ENCODE assay signal across 14 cellular contexts in the genomic region with DNA sequence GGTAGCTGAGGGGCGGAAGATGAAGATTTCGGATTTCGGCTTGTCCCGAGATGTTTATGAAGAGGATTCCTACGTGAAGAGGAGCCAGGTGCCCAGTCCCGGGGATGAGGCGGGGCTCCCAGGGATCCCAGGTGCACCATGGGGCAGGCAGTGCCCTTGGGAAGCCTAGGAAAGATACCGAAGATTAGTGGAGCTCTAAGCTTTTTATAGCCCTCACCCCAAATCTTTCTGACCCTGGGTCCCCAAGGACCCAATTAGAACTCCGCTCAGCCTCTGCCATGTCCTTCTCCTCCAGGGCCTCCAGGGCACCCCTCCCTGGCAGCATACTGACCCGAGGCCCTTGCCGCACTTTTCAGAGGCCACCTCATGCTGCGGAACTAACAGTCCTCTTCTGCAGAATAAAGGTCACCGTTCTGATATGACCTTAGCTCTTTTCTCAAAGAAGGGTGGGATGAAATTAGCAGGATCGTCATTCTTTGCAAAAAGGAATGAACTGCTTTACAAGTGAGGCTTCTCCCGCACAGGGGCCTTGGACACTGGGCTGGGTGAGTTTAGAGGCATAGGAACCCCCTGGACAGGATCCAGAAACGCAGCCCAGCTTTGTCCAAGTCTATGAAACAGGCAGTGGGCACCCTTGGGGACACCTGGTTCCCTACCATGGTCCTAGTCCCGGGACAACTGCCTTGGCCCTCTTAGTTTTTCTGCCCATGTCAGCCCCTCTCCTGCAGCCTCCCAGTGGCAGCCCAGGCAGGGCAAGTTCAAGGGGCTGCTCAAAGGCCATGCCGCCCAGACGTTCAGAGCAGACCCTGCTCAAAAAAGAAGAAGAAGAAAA. TPM values are rescaled to one million over a fixed set of nuclear protein-coding genes. Genes with fewer than 3 reads are reported as not detected.
A peak's percentile ranks its signal among the peaks of the same experiment; 100 is the strongest.
DNase-seq lines count a peak whose midpoint lies in the region; ATAC-seq and TF ChIP-seq lines count a peak whose summit lies in the region.
"Had no signal": no experiment of that assay in that cellular context is flagged by ENCODE, and none has a peak within 500 bp of the region (broad histone marks: within the 10 kb centered on the region; RNA-seq: fewer than 3 reads in every experiment).

No MANE protein-coding gene starts in this region.

- peaks cover 44% of the 10 kb centered on the region for H3K4me1 Mint-ChIP-seq in activated CD4-positive, alpha-beta T cell treated with anti-CD3 and anti-CD28 coated beads, Interleukin-2, amount 10 ng/mL, durations not matched to agents 24 days and 14 days

- H3K27ac ChIP-seq in neutrophil (peak overlapping the region; percentile 75), esophagus muscularis mucosa (replicated peaks in 1 of 4) (no peak overlapping the region)
- H3K27ac ChIP-seq: Peyer's patch had no signal

- no peaks in the 10 kb centered on the region for H3K36me3 ChIP-seq in neutrophil
- no peaks in the 10 kb centered on the region for H3K36me3 ChIP-seq in esophagus muscularis mucosa
- H3K36me3 ChIP-seq: Peyer's patch had no signal

- DNase-seq in activated CD4-positive, alpha-beta T cell treated with anti-CD3 and anti-CD28 coated beads, Interleukin-2, amount 10 ng/mL, durations not matched to agents 24 days and 14 days, result no peak
- no peak for DNase-seq in activated CD4-positive, alpha-beta T cell treated with anti-CD3 and anti-CD28 coated beads for 1 hour
- no peak for DNase-seq in activated naive CD4-positive, alpha-beta T cell treated with anti-CD3 and anti-CD28 coated beads, Interleukin-2, amount 50 U/mL, for 72 hours (ENCODE audit: low spot score in 2 of 2)
- DNase-seq in esophagus muscularis mucosa (ENCODE audit: extremely low spot score) (no peak), foreskin fibroblast (no peak)
- DNase-seq: DMS53, H7, NCI-H345, T1000 had no signal

- H3K4me1 ChIP-seq in neutrophil (ENCODE audit: control insufficient read depth in 1 of 2, insufficient read depth in 1 of 2, low read depth in 1 of 2, low read length in 1 of 2) (peaks cover 20 to 22% of the 10 kb centered on the region in 2 experiments), esophagus muscularis mucosa (peaks cover 0 to 13% (median 0%) of the 10 kb centered on the region in 4 donors)
- H3K4me1 ChIP-seq: Peyer's patch had no signal

- no peaks in the 10 kb centered on the region for H3K9me3 Mint-ChIP-seq in activated CD4-positive, alpha-beta T cell treated with anti-CD3 and anti-CD28 coated beads, Interleukin-2, amount 10 ng/mL, durations not matched to agents 24 days and 14 days
- H3K9me3 Mint-ChIP-seq in activated naive CD4-positive, alpha-beta T cell treated with anti-CD3 and anti-CD28 coated beads, Interleukin-2, amount 50 U/mL, for 72 hours, result no peaks in the 10 kb centered on the region
- H3K9me3 Mint-ChIP-seq: type B pancreatic cell had no signal

- TF ChIP-seq EP300 in esophagus muscularis mucosa (IDR thresholded peaks at IDR 0.05), result no peak

- no peaks in the 10 kb centered on the region for H3K36me3 Mint-ChIP-seq in activated CD4-positive, alpha-beta T cell treated with anti-CD3 and anti-CD28 coated beads, Interleukin-2, amount 10 ng/mL, durations not matched to agents 24 days and 14 days (ENCODE audit: low read depth)
- no peaks in the 10 kb centered on the region for H3K36me3 Mint-ChIP-seq in activated naive CD4-positive, alpha-beta T cell treated with anti-CD3 and anti-CD28 coated beads, Interleukin-2, amount 50 U/mL, for 72 hours
- H3K36me3 Mint-ChIP-seq: type B pancreatic cell had no signal

- no peaks in the 10 kb centered on the region for H3K9me3 ChIP-seq in neutrophil
- H3K9me3 ChIP-seq in esophagus muscularis mucosa, result no peaks in the 10 kb centered on the region
- H3K9me3 ChIP-seq: Peyer's patch had no signal

- intact Hi-C loops in activated CD4-positive, alpha-beta T cell treated with anti-CD3 and anti-CD28 coated beads, Interleukin-2, amount 10 ng/mL, durations not matched to agents 24 days and 14 days (cut with micrococcal nuclease), result loop anchor here (2.0 to 10.0 kb wide), 2 partner anchors 482 to 694 kb away; a partner anchor contains a TSS
- intact Hi-C loops in esophagus muscularis mucosa (cut with DNase I), result no loop called here

- peak overlapping the region; percentile 75 for H3K4me3 Mint-ChIP-seq in activated CD4-positive, alpha-beta T cell treated with anti-CD3 and anti-CD28 coated beads, Interleukin-2, amount 10 ng/mL, durations not matched to agents 24 days and 14 days
- H3K4me3 Mint-ChIP-seq: type B pancreatic cell had no signal

- peak overlapping the region; percentile 96 for H3K27ac Mint-ChIP-seq in activated CD4-positive, alpha-beta T cell treated with anti-CD3 and anti-CD28 coated beads, Interleukin-2, amount 10 ng/mL, durations not matched to agents 24 days and 14 days
- H3K27ac Mint-ChIP-seq in activated naive CD4-positive, alpha-beta T cell treated with anti-CD3 and anti-CD28 coated beads, Interleukin-2, amount 50 U/mL, for 72 hours, result peak overlapping the region; percentile 43 to 72
- H3K27ac Mint-ChIP-seq: type B pancreatic cell had no signal

- H3K4me3 ChIP-seq in neutrophil (ENCODE audit: low read depth in 1 of 2, low read length in 1 of 2), result no peak overlapping the region
- H3K4me3 ChIP-seq in esophagus muscularis mucosa, result no peak overlapping the region
- H3K4me3 ChIP-seq in foreskin fibroblast (ENCODE audit: low read depth in 1 of 2, low read length in 2 of 2), result no peak overlapping the region
- H3K4me3 ChIP-seq: Peyer's patch had no signal

- WGBS in esophagus muscularis mucosa, result 80% methylated on average over 19 of the region's 19 CpGs

- ATAC-seq in HG02981 (IDR thresholded peaks at IDR 0.05; ENCODE audit: unreplicated experiment) (peak; percentile 12), HG03175 (IDR thresholded peaks at IDR 0.05; ENCODE audit: unreplicated experiment) (no peak)
- no peak for ATAC-seq in activated naive CD4-positive, alpha-beta T cell treated with anti-CD3 and anti-CD28 coated beads, Interleukin-2, amount 50 U/mL, for 72 hours

- no peaks in the 10 kb centered on the region for H3K27me3 Mint-ChIP-seq in activated CD4-positive, alpha-beta T cell treated with anti-CD3 and anti-CD28 coated beads, Interleukin-2, amount 10 ng/mL, durations not matched to agents 24 days and 14 days
- H3K27me3 Mint-ChIP-seq: type B pancreatic cell had no signal

- TF ChIP-seq POLR2A in esophagus muscularis mucosa (IDR thresholded peaks at IDR 0.05; ENCODE audit: low read depth), result no peak

- TF ChIP-seq CTCF in neutrophil (IDR thresholded peaks at IDR 0.05), result no peak
- no peak for TF ChIP-seq CTCF in esophagus muscularis mucosa (IDR thresholded peaks at IDR 0.05)
- TF ChIP-seq CTCF in foreskin fibroblast (IDR thresholded peaks at IDR 0.05; ENCODE audit: low read depth, low read length), result no peak

- H3K27me3 ChIP-seq in neutrophil (no peaks in the 10 kb centered on the region), esophagus muscularis mucosa (no peaks in the 10 kb centered on the region)
- H3K27me3 ChIP-seq: Peyer's patch had no signal

RNA-seq across cellular contexts. Expression of a gene that starts 17.9 kb away (rescaled TPM):
- total RNA-seq in activated CD4-positive, alpha-beta T cell treated with anti-CD3 and anti-CD28 coated beads, Interleukin-2, amount 10 ng/mL, durations not matched to agents 24 days and 14 days, result 24.7 and 25.9 TPM in 2 replicates
- total RNA-seq in activated naive CD4-positive, alpha-beta T cell treated with anti-CD3 and anti-CD28 coated beads, Interleukin-2, amount 50 U/mL, for 72 hours, result 10 to 100 TPM; 28.7 to 38.8 TPM
- total RNA-seq in esophagus muscularis mucosa, result 10 to 100 TPM; 25.6 to 39.5 (median 33.9) TPM

RNA-seq across cellular contexts. Expression of a gene that starts 43.5 kb away (rescaled TPM):
- total RNA-seq in activated CD4-positive, alpha-beta T cell treated with anti-CD3 and anti-CD28 coated beads, Interleukin-2, amount 10 ng/mL, durations not matched to agents 24 days and 14 days, result 0.12 and 0.62 TPM in 2 replicates
- total RNA-seq in activated naive CD4-positive, alpha-beta T cell treated with anti-CD3 and anti-CD28 coated beads, Interleukin-2, amount 50 U/mL, for 72 hours, result under 1 TPM in 1 of 2 donors, not detected in 1; 0.45 TPM
- total RNA-seq in esophagus muscularis mucosa, result 1 to 10 TPM; 1.7 to 4.0 (median 3.0) TPM
